8 cellular contexts compared by ENCODE assay signal in genomic region chr6:15327271-15327670, GRCh38.
DNase-seq lines count a peak whose midpoint lies in the region; ATAC-seq and TF ChIP-seq lines count a peak whose summit lies in the region.

No MANE protein-coding gene starts in this region.

- no peaks in the 10 kb centered on the region for H3K27me3 ChIP-seq in CD8-positive, alpha-beta T cell (ENCODE audit: insufficient read depth, low read length)
- H3K27me3 ChIP-seq in testis (no peaks in the 10 kb centered on the region), mammary epithelial cell (ENCODE audit: insufficient read depth, low read length) (no peaks in the 10 kb centered on the region)

- H3K4me2 ChIP-seq in mammary epithelial cell (ENCODE audit: insufficient read depth, low read depth, low read length) = no peak overlapping the region

- H3K36me3 ChIP-seq in CD8-positive, alpha-beta T cell (ENCODE audit: insufficient read depth, low read length) = no peaks in the 10 kb centered on the region
- H3K36me3 ChIP-seq in testis (ENCODE audit: low read depth, missing control alignments) (no peaks in the 10 kb centered on the region), mammary epithelial cell (ENCODE audit: insufficient read depth, low read length) (no peaks in the 10 kb centered on the region)

- no peak overlapping the region for H2AFZ ChIP-seq in mammary epithelial cell (ENCODE audit: low read depth, low read length)

- H4K20me1 ChIP-seq in mammary epithelial cell (ENCODE audit: insufficient read depth, low read length) = peaks cover 4% of the 10 kb centered on the region

- H3K4me1 Mint-ChIP-seq in CD8-positive, alpha-beta T cell (ENCODE audit: low read depth) = peaks cover 85% of the 10 kb centered on the region
- H3K4me1 Mint-ChIP-seq in activated CD4-positive, alpha-beta T cell treated with anti-CD3 and anti-CD28 coated beads, Interleukin-2, amount 10 ng/mL, durations not matched to agents 24 days and 14 days = peaks cover 73% of the 10 kb centered on the region
- peaks cover 66% of the 10 kb centered on the region for H3K4me1 Mint-ChIP-seq in glutamatergic neuron (ENCODE audit: low read depth, unreplicated experiment)

- peaks cover 97% of the 10 kb centered on the region for H3K79me2 ChIP-seq in mammary epithelial cell (ENCODE audit: insufficient read depth, low read length)

- 63 to 89% methylated on average over 7 of the region's 7 CpGs for WGBS in testis, 2 donors
- 70% methylated on average over 7 of the region's 7 CpGs for WGBS in mammary epithelial cell (ENCODE audit: low coverage, missing lambda C conversion rate)

- H3K4me3 ChIP-seq in CD8-positive, alpha-beta T cell (ENCODE audit: low read depth, low read length) = no peak overlapping the region
- H3K4me3 ChIP-seq in testis (no peak overlapping the region), mammary epithelial cell (replicated peaks in 1 of 3; ENCODE audit: insufficient read depth in 1 of 3, low read depth in 2 of 3, low read length in 3 of 3) (no peak overlapping the region)

- peak in 4 of 7 experiments; percentile 18 to 53 (median 44) for DNase-seq in CD8-positive, alpha-beta T cell
- DNase-seq in activated CD4-positive, alpha-beta T cell treated with anti-CD3 and anti-CD28 coated beads, Interleukin-2, amount 10 ng/mL, durations not matched to agents 24 days and 14 days = peak; percentile 82
- DNase-seq in glutamatergic neuron = peak; percentile 34
- DNase-seq in testis = peak; percentile 44
- DNase-seq in mammary epithelial cell = no peak
- no peak for DNase-seq in NOMO-1 treated with DMSO at 0.1 percent for 48 hours (lab: John Stamatoyannopoulos, UW; ENCODE audit: unreplicated experiment)
- no peak for DNase-seq in DMS79 (lab: John Stamatoyannopoulos, UW)

- BruUV-seq in mammary epithelial cell (replicated peaks; lab: Mats Ljungman, UMichigan) = no TSS peak

- H3K27ac ChIP-seq in CD8-positive, alpha-beta T cell (ENCODE audit: low read depth, low read length) = no peak overlapping the region
- H3K27ac ChIP-seq in testis (no peak overlapping the region), mammary epithelial cell (ENCODE audit: insufficient read depth, low read depth, low read length) (no peak overlapping the region)

- H3K4me3 Mint-ChIP-seq in CD8-positive, alpha-beta T cell = no peak overlapping the region
- H3K4me3 Mint-ChIP-seq in activated CD4-positive, alpha-beta T cell treated with anti-CD3 and anti-CD28 coated beads, Interleukin-2, amount 10 ng/mL, durations not matched to agents 24 days and 14 days = peak overlapping the region; percentile 7
- no peak overlapping the region for H3K4me3 Mint-ChIP-seq in glutamatergic neuron (ENCODE audit: unreplicated experiment)

- in situ Hi-C loops in mammary epithelial cell (cut with MboI; ENCODE audit: low sequenced_read_pairs in 2 of 2) = no loop called here

- no peaks in the 10 kb centered on the region for H3K9me3 Mint-ChIP-seq in CD8-positive, alpha-beta T cell
- no peaks in the 10 kb centered on the region for H3K9me3 Mint-ChIP-seq in activated CD4-positive, alpha-beta T cell treated with anti-CD3 and anti-CD28 coated beads, Interleukin-2, amount 10 ng/mL, durations not matched to agents 24 days and 14 days
- H3K9me3 Mint-ChIP-seq in glutamatergic neuron (ENCODE audit: unreplicated experiment) = peaks cover 10% of the 10 kb centered on the region

- dilution Hi-C loops in mammary epithelial cell (cut with HindIII; ENCODE audit: low sequenced_read_pairs) = no loop called here

- H3K9ac ChIP-seq in mammary epithelial cell (ENCODE audit: insufficient read depth, low read length) = no peak overlapping the region

- TF ChIP-seq CTCF in CD8-positive, alpha-beta T cell (IDR thresholded peaks at IDR 0.05) = peak; percentile 41
- TF ChIP-seq CTCF in glutamatergic neuron (IDR thresholded peaks at IDR 0.05; ENCODE audit: partially characterized antibody, unreplicated experiment) (no peak), testis (IDR thresholded peaks at IDR 0.05) (no peak), mammary epithelial cell (conservative IDR thresholded peaks at IDR 0.05 in 1 of 2, IDR thresholded peaks at IDR 0.05 in 1 of 2; ENCODE audit: extremely low read depth in 1 of 2, insufficient read depth in 1 of 2, low read depth in 1 of 2, low read length in 2 of 2) (peak in 1 of 2 donors; percentile 28)

- intact Hi-C loops in CD8-positive, alpha-beta T cell (cut with DNase I, micrococcal nuclease) = loop anchor here (1.0 to 10.0 kb wide), 7 partner anchors 58 to 295 kb away; no protein-coding TSS in a partner anchor
- intact Hi-C loops in activated CD4-positive, alpha-beta T cell treated with anti-CD3 and anti-CD28 coated beads, Interleukin-2, amount 10 ng/mL, durations not matched to agents 24 days and 14 days (cut with micrococcal nuclease) = loop anchor here (1.0 to 2.0 kb wide), 3 partner anchors 8 to 114 kb away; no protein-coding TSS in a partner anchor
- intact Hi-C loops in testis (cut with DNase I; ENCODE audit: low total_unique reads) (no loop called here), mammary epithelial cell (cut with micrococcal nuclease) (loop anchor here (5.0 kb wide), 3 partner anchors 80 to 165 kb away; partner anchors contain the start of gene JARID2)

- TF ChIP-seq POLR2A in testis (IDR thresholded peaks at IDR 0.05) = no peak

- H3K9me3 ChIP-seq in CD8-positive, alpha-beta T cell (ENCODE audit: low read length) = no peaks in the 10 kb centered on the region
- H3K9me3 ChIP-seq in testis = no peaks in the 10 kb centered on the region
- no peaks in the 10 kb centered on the region for H3K9me3 ChIP-seq in mammary epithelial cell (replicated peaks; ENCODE audit: insufficient read depth, low read length)

- no peak overlapping the region for H3K27ac Mint-ChIP-seq in CD8-positive, alpha-beta T cell
- H3K27ac Mint-ChIP-seq in activated CD4-positive, alpha-beta T cell treated with anti-CD3 and anti-CD28 coated beads, Interleukin-2, amount 10 ng/mL, durations not matched to agents 24 days and 14 days = peak overlapping the region; percentile 21
- H3K27ac Mint-ChIP-seq in glutamatergic neuron (ENCODE audit: unreplicated experiment) = peak overlapping the region; percentile 54

- H3K4me1 ChIP-seq in CD8-positive, alpha-beta T cell (ENCODE audit: insufficient read depth, low read length) = peaks cover 66% of the 10 kb centered on the region
- H3K4me1 ChIP-seq in testis (peaks cover 36% of the 10 kb centered on the region), mammary epithelial cell (ENCODE audit: insufficient read depth, low read length) (peaks cover 54% of the 10 kb centered on the region)

- POLR2A ChIA-PET in CD8-positive, alpha-beta T cell (lab: Charles Lee) = interaction anchor here (0.8 to 1.0 kb wide), 3 partner anchors 9 to 115 kb away, joined by 3 to 4 read pairs (median 3); no protein-coding TSS in a partner anchor

- H3K27me3 Mint-ChIP-seq in CD8-positive, alpha-beta T cell (ENCODE audit: low read depth) = no peaks in the 10 kb centered on the region
- no peaks in the 10 kb centered on the region for H3K27me3 Mint-ChIP-seq in activated CD4-positive, alpha-beta T cell treated with anti-CD3 and anti-CD28 coated beads, Interleukin-2, amount 10 ng/mL, durations not matched to agents 24 days and 14 days
- H3K27me3 Mint-ChIP-seq in glutamatergic neuron (ENCODE audit: unreplicated experiment) = peaks cover 2% of the 10 kb centered on the region

- CTCF ChIA-PET in CD8-positive, alpha-beta T cell (lab: Charles Lee) = interaction anchor here (0.8 to 1.8 kb wide), 7 partner anchors 10 to 118 kb away, joined by 3 to 6 read pairs (median 3); no protein-coding TSS in a partner anchor
- CTCF ChIA-PET in mammary epithelial cell (lab: Charles Lee; ENCODE audit: low non-redundant PET) = no interaction called here

- no peaks in the 10 kb centered on the region for H3K36me3 Mint-ChIP-seq in CD8-positive, alpha-beta T cell
- peaks cover 31% of the 10 kb centered on the region for H3K36me3 Mint-ChIP-seq in activated CD4-positive, alpha-beta T cell treated with anti-CD3 and anti-CD28 coated beads, Interleukin-2, amount 10 ng/mL, durations not matched to agents 24 days and 14 days (ENCODE audit: low read depth)
- no peaks in the 10 kb centered on the region for H3K36me3 Mint-ChIP-seq in glutamatergic neuron (ENCODE audit: unreplicated experiment)

- peak; percentile 77 for ATAC-seq in CD8-positive, alpha-beta T cell
- peak; percentile 30 for ATAC-seq in HG02623 (IDR thresholded peaks at IDR 0.05; ENCODE audit: unreplicated experiment)

Comparison
In these comparisons a context has a peak if more than half of its experiments do, and no peak if none do; other contexts are left out.
1. DNase-seq: peak in CD8-positive, alpha-beta T cell (4 of 7), activated CD4-positive, alpha-beta T cell treated with anti-CD3 and anti-CD28 coated beads, Interleukin-2, amount 10 ng/mL, durations not matched to agents 24 days and 14 days (single experiment), glutamatergic neuron (single experiment) and testis (single experiment); none in mammary epithelial cell (single experiment), NOMO-1 treated with DMSO at 0.1 percent for 48 hours (single experiment) and DMS79 (single experiment).